20 cellular contexts compared by ENCODE assay signal in the genomic region with DNA sequence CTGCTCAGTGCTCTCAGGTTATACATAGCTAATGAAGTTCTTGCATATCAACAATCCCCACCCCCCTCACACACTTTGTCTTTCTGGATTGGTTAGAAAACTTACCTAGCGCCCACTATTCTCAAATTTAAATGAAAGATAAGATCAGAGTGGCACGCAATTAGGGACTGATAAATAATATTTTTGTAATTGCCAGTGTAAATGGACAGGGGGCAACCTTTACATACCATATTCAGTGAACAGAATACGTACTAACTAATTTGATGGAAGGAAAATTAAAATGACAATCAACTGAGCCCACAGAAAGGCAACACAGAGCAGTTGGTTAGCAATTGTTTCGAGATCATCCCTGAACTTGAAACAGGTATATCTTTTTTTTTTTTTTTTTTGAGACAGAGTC. TPM values are rescaled to one million over a fixed set of nuclear protein-coding genes. Genes with fewer than 3 reads are reported as not detected.
DNase-seq lines count a peak whose midpoint lies in the region; ATAC-seq and TF ChIP-seq lines count a peak whose summit lies in the region.
"Had no signal": no experiment of that assay in that cellular context is flagged by ENCODE, and none has a peak within 500 bp of the region (broad histone marks: within the 10 kb centered on the region; RNA-seq: fewer than 3 reads in every experiment).

No MANE protein-coding gene starts in this region.

- peaks cover 5% of the 10 kb centered on the region for H3K9me3 Mint-ChIP-seq in activated naive CD8-positive, alpha-beta T cell (ENCODE audit: low read depth)
- peaks cover 4% of the 10 kb centered on the region for H3K9me3 Mint-ChIP-seq in activated naive CD8-positive, alpha-beta T cell treated with anti-CD3 and anti-CD28 coated beads, Interleukin-2, amount 50 U/mL, for 24 hours
- H3K9me3 Mint-ChIP-seq in activated T-helper 17 cell treated with anti-CD3 and anti-CD28 coated beads, Interleukin-2, amount 50 U/mL, for 72 hours: no peaks in the 10 kb centered on the region
- no peaks in the 10 kb centered on the region for H3K9me3 Mint-ChIP-seq in stimulated activated naive B cell treated with anti-CD40 and anti-IgM and Interleukin-4, amounts not matched to agents 10 μg/mL and 1 μg/mL and 100 μg/mL, for 72 hours

- peak overlapping the region; percentile 98 for H3K27ac Mint-ChIP-seq in activated naive CD8-positive, alpha-beta T cell
- H3K27ac Mint-ChIP-seq in activated naive CD8-positive, alpha-beta T cell treated with anti-CD3 and anti-CD28 coated beads, Interleukin-2, amount 50 U/mL, for 24 hours: no peak overlapping the region
- peak overlapping the region; percentile 84 for H3K27ac Mint-ChIP-seq in activated T-helper 17 cell treated with anti-CD3 and anti-CD28 coated beads, Interleukin-2, amount 50 U/mL, for 72 hours
- H3K27ac Mint-ChIP-seq in stimulated activated naive B cell treated with anti-CD40 and anti-IgM and Interleukin-4, amounts not matched to agents 10 μg/mL and 1 μg/mL and 100 μg/mL, for 72 hours: peak overlapping the region; percentile 65

- H3K4me1 Mint-ChIP-seq in activated naive CD8-positive, alpha-beta T cell (ENCODE audit: low read depth): peaks cover 98% of the 10 kb centered on the region
- peaks cover 98% of the 10 kb centered on the region for H3K4me1 Mint-ChIP-seq in activated naive CD8-positive, alpha-beta T cell treated with anti-CD3 and anti-CD28 coated beads, Interleukin-2, amount 50 U/mL, for 24 hours
- peaks cover 68% of the 10 kb centered on the region for H3K4me1 Mint-ChIP-seq in activated T-helper 17 cell treated with anti-CD3 and anti-CD28 coated beads, Interleukin-2, amount 50 U/mL, for 72 hours
- H3K4me1 Mint-ChIP-seq in stimulated activated naive B cell treated with anti-CD40 and anti-IgM and Interleukin-4, amounts not matched to agents 10 μg/mL and 1 μg/mL and 100 μg/mL, for 72 hours: peaks cover 68 to 94% of the 10 kb centered on the region in 2 donors

- no peak overlapping the region for H3K4me3 ChIP-seq in LNCaP clone FGC (ENCODE audit: low read depth, low read length)
- H3K4me3 ChIP-seq: breast epithelium, gastrocnemius medialis, right lobe of liver had no signal

- peaks cover 54% of the 10 kb centered on the region for H3K36me3 Mint-ChIP-seq in activated naive CD8-positive, alpha-beta T cell
- peaks cover 76% of the 10 kb centered on the region for H3K36me3 Mint-ChIP-seq in activated naive CD8-positive, alpha-beta T cell treated with anti-CD3 and anti-CD28 coated beads, Interleukin-2, amount 50 U/mL, for 24 hours (ENCODE audit: low read depth)
- H3K36me3 Mint-ChIP-seq in activated T-helper 17 cell treated with anti-CD3 and anti-CD28 coated beads, Interleukin-2, amount 50 U/mL, for 72 hours (ENCODE audit: low read depth): peaks cover 99% of the 10 kb centered on the region
- H3K36me3 Mint-ChIP-seq in stimulated activated naive B cell treated with anti-CD40 and anti-IgM and Interleukin-4, amounts not matched to agents 10 μg/mL and 1 μg/mL and 100 μg/mL, for 72 hours: peaks cover 18 to 35% of the 10 kb centered on the region in 2 donors

- TF ChIP-seq CTCF in LNCaP clone FGC (IDR thresholded peaks at IDR 0.05; ENCODE audit: control insufficient read depth, extremely low read depth, insufficient read depth): peak; percentile 37

- ATAC-seq in activated naive CD8-positive, alpha-beta T cell treated with anti-CD3 and anti-CD28 coated beads, Interleukin-2, amount 50 U/mL, for 24 hours: no peak
- no peak for ATAC-seq in activated T-helper 17 cell treated with anti-CD3 and anti-CD28 coated beads, Interleukin-2, amount 50 U/mL, for 72 hours (replicated peaks)
- no peak for ATAC-seq in stimulated activated naive B cell treated with anti-CD40 and anti-IgM and Interleukin-4, amounts not matched to agents 10 μg/mL and 1 μg/mL and 100 μg/mL, for 72 hours (replicated peaks)
- no peak for ATAC-seq in HG03342 (IDR thresholded peaks at IDR 0.05; ENCODE audit: unreplicated experiment)
- ATAC-seq: gastrocnemius medialis, left colon had no signal

- H3K4me3 Mint-ChIP-seq in activated naive CD8-positive, alpha-beta T cell: peak overlapping the region; percentile 50
- H3K4me3 Mint-ChIP-seq in activated naive CD8-positive, alpha-beta T cell treated with anti-CD3 and anti-CD28 coated beads, Interleukin-2, amount 50 U/mL, for 24 hours: no peak overlapping the region
- peak overlapping the region; percentile 91 for H3K4me3 Mint-ChIP-seq in activated T-helper 17 cell treated with anti-CD3 and anti-CD28 coated beads, Interleukin-2, amount 50 U/mL, for 72 hours
- no peak overlapping the region for H3K4me3 Mint-ChIP-seq in stimulated activated naive B cell treated with anti-CD40 and anti-IgM and Interleukin-4, amounts not matched to agents 10 μg/mL and 1 μg/mL and 100 μg/mL, for 72 hours

- no peaks in the 10 kb centered on the region for H3K27me3 Mint-ChIP-seq in activated naive CD8-positive, alpha-beta T cell
- no peaks in the 10 kb centered on the region for H3K27me3 Mint-ChIP-seq in activated naive CD8-positive, alpha-beta T cell treated with anti-CD3 and anti-CD28 coated beads, Interleukin-2, amount 50 U/mL, for 24 hours
- H3K27me3 Mint-ChIP-seq in activated T-helper 17 cell treated with anti-CD3 and anti-CD28 coated beads, Interleukin-2, amount 50 U/mL, for 72 hours: no peaks in the 10 kb centered on the region
- no peaks in the 10 kb centered on the region for H3K27me3 Mint-ChIP-seq in stimulated activated naive B cell treated with anti-CD40 and anti-IgM and Interleukin-4, amounts not matched to agents 10 μg/mL and 1 μg/mL and 100 μg/mL, for 72 hours

- DNase-seq in activated naive CD8-positive, alpha-beta T cell treated with anti-CD3 and anti-CD28 coated beads, Interleukin-2, amount 50 U/mL, for 24 hours: no peak
- DNase-seq in LNCaP clone FGC (ENCODE audit: low read depth): no peak
- DNase-seq in stimulated activated naive B cell treated with anti-CD40 and anti-IgM and Interleukin-4, amounts not matched to agents 10 μg/mL and 1 μg/mL and 100 μg/mL, for 72 hours: no peak
- DNase-seq in stimulated activated CD4-positive, alpha-beta T cell treated with anti-CD3 and anti-CD28 coated beads, Interleukin-1b, Interleukin-23, amount 100 ng/mL, for 48 hours: no peak
- no peak for DNase-seq in iPS-NIHi11 (ENCODE audit: low spot score)
- DNase-seq: gastrocnemius medialis, GDM1, left colon, NCI-H1436, NCI-H2227 treated with DMSO at 0.1 percent for 48 hours, occipital lobe, right lobe of liver, substantia nigra, WERI-Rb-1 had no signal

RNA-seq across cellular contexts. Expression of gene SELL, which starts 11.7 kb away (rescaled TPM):
- total RNA-seq in activated T-helper 17 cell treated with anti-CD3 and anti-CD28 coated beads, Interleukin-2, amount 50 U/mL, for 72 hours: 100 to 1,000 TPM; 143 to 221 TPM
- total RNA-seq: epithelial cell of proximal tubule, LHCN-M2 had no signal

RNA-seq across cellular contexts. Expression of gene SELE, which starts 34.1 kb away (rescaled TPM):
- total RNA-seq in activated T-helper 17 cell treated with anti-CD3 and anti-CD28 coated beads, Interleukin-2, amount 50 U/mL, for 72 hours: not detected
- total RNA-seq: epithelial cell of proximal tubule, LHCN-M2 had no signal

Comparison
In these comparisons a context has a peak if more than half of its experiments do, and no peak if none do; other contexts are left out.
1. H3K4me3 Mint-ChIP-seq: peak in activated naive CD8-positive, alpha-beta T cell (single experiment) and activated T-helper 17 cell treated with anti-CD3 and anti-CD28 coated beads, Interleukin-2, amount 50 U/mL, for 72 hours (single experiment); none in activated naive CD8-positive, alpha-beta T cell treated with anti-CD3 and anti-CD28 coated beads, Interleukin-2, amount 50 U/mL, for 24 hours (single experiment) and stimulated activated naive B cell treated with anti-CD40 and anti-IgM and Interleukin-4, amounts not matched to agents 10 μg/mL and 1 μg/mL and 100 μg/mL, for 72 hours (0 of 2).